ENCODE assay signal across 25 cellular contexts in genomic region chr2:163633296-163633695, GRCh38.
DNase-seq lines count a peak whose midpoint lies in the region; ATAC-seq, FAIRE-seq and TF ChIP-seq lines count a peak whose summit lies in the region.
"Had no signal": no experiment of that assay in that cellular context is flagged by ENCODE, and none has a peak within 500 bp of the region (broad histone marks: within the 10 kb centered on the region; RNA-seq: fewer than 3 reads in every experiment).

No MANE protein-coding gene starts in this region.

- H3K9ac ChIP-seq in trophoblast cell (ENCODE audit: low read length), result no peak overlapping the region
- H3K9ac ChIP-seq: BLaER1 treated with 17β-estradiol and CSF1 and Interleukin-3, amounts not matched to agents 10 nM and 100 nM had no signal

- H4K91ac ChIP-seq in trophoblast cell (ENCODE audit: low read depth, low read length), result no peak overlapping the region

- H3K4me2 ChIP-seq in trophoblast cell (ENCODE audit: low read length), result no peak overlapping the region
- H3K4me2 ChIP-seq: A549; BLaER1 treated with 17β-estradiol and CSF1 and Interleukin-3, amounts not matched to agents 10 nM and 100 nM had no signal

- intact Hi-C loops in Calu3 (cut with micrococcal nuclease; ENCODE audit: unreplicated experiment), result no loop called here

- no peak overlapping the region for H3K27ac ChIP-seq in trophoblast cell (ENCODE audit: low read depth, low read length)
- H3K27ac ChIP-seq: 22Rv1; A549; BLaER1 treated with 17β-estradiol and CSF1 and Interleukin-3, amounts not matched to agents 10 nM and 100 nM had no signal

- H3K18ac ChIP-seq in trophoblast cell (ENCODE audit: low read length), result no peak overlapping the region

- H3K4me3 ChIP-seq in bronchial epithelial cell (ENCODE audit: low read depth, low read length), result no peak overlapping the region
- H3K4me3 ChIP-seq in trophoblast cell (ENCODE audit: low read depth, low read length), result no peak overlapping the region
- H3K4me3 ChIP-seq: A549; BLaER1 treated with 17β-estradiol and CSF1 and Interleukin-3, amounts not matched to agents 10 nM and 100 nM had no signal

- no peak for FAIRE-seq in bronchial epithelial cell (lab: Jason Lieb, UNC)
- FAIRE-seq: A549, G401.6, GM12891, GM19239 had no signal

- H3K36me3 ChIP-seq in bronchial epithelial cell (ENCODE audit: control insufficient read depth, insufficient read depth, low read length) (no peaks in the 10 kb centered on the region), trophoblast cell (ENCODE audit: control insufficient read depth in 1 of 2, insufficient read depth in 2 of 2, low read length in 2 of 2) (no peaks in the 10 kb centered on the region)
- H3K36me3 ChIP-seq: BLaER1 treated with 17β-estradiol and CSF1 and Interleukin-3, amounts not matched to agents 10 nM and 100 nM had no signal

- no peak overlapping the region for H4K8ac ChIP-seq in trophoblast cell (ENCODE audit: low read depth, low read length)

- H3K27ac Mint-ChIP-seq in Calu3 (ENCODE audit: unreplicated experiment), result no peak overlapping the region
- H3K27ac Mint-ChIP-seq: B cell; CD4-positive, alpha-beta T cell; CD8-positive, alpha-beta T cell had no signal

- no peak overlapping the region for H3K4me3 Mint-ChIP-seq in Calu3 (ENCODE audit: low read depth, unreplicated experiment)
- H3K4me3 Mint-ChIP-seq: B cell; CD4-positive, alpha-beta T cell; CD8-positive, alpha-beta T cell had no signal

- H3K27me3 ChIP-seq in bronchial epithelial cell (ENCODE audit: control insufficient read depth, insufficient read depth, low read length) (no peaks in the 10 kb centered on the region), trophoblast cell (ENCODE audit: insufficient read depth, low read length) (no peaks in the 10 kb centered on the region)
- H3K27me3 ChIP-seq: BLaER1 treated with 17β-estradiol and CSF1 and Interleukin-3, amounts not matched to agents 10 nM and 100 nM had no signal

- peaks cover 2% of the 10 kb centered on the region for H3K79me1 ChIP-seq in trophoblast cell (ENCODE audit: low read length)

- H3K4me1 Mint-ChIP-seq in Calu3 (ENCODE audit: low read depth, unreplicated experiment), result no peaks in the 10 kb centered on the region
- H3K4me1 Mint-ChIP-seq: B cell had no signal

- CTCF ChIA-PET in Calu3 (lab: Charles Lee), result no interaction called here

- DNase-seq in ELF-1 (ENCODE audit: low read depth, low spot score) (peak; percentile 31), bronchial epithelial cell (ENCODE audit: low read depth) (peak; percentile 29), trophoblast cell (peak; percentile 24 to 66), Calu3 (no peak), NCI-H2029 treated with DMSO at 0.1 percent for 48 hours (lab: John Stamatoyannopoulos, UW) (no peak), dedifferentiated amniotic fluid mesenchymal stem cell (ENCODE audit: extremely low spot score) (no peak)
- DNase-seq: AML-193; Caco-2; CD4-positive, alpha-beta T cell; CD8-positive, alpha-beta T cell; DMS 273 treated with DMSO at 0.1 percent for 48 hours; DMS153; DMS53; DMS79; DND-41; EL; GF-D8 had no signal

- H2BK5ac ChIP-seq in trophoblast cell (ENCODE audit: low read depth, low read length, poor library complexity), result no peak overlapping the region

- no TSS peak for BruUV-seq in Calu3 (replicated peaks; lab: Mats Ljungman, UMichigan)

- no peak for TF ChIP-seq CTCF in bronchial epithelial cell (IDR thresholded peaks at IDR 0.05; ENCODE audit: insufficient read depth, low read length, severe bottlenecking)
- no peak for TF ChIP-seq CTCF in Calu3 (IDR thresholded peaks at IDR 0.05; ENCODE audit: unreplicated experiment)

- H4K12ac ChIP-seq in trophoblast cell (ENCODE audit: low read depth, low read length), result no peak overlapping the region

- no peak overlapping the region for H3K23ac ChIP-seq in trophoblast cell (ENCODE audit: low read length)

- no peak overlapping the region for H2BK120ac ChIP-seq in trophoblast cell (ENCODE audit: insufficient read depth, low read length, poor library complexity)

- peaks cover 6% of the 10 kb centered on the region in 2 experiments for H3K4me1 ChIP-seq in trophoblast cell (ENCODE audit: control insufficient read depth in 1 of 2, insufficient read depth in 2 of 2, low read length in 2 of 2)
- H3K4me1 ChIP-seq: A549; BLaER1 treated with 17β-estradiol and CSF1 and Interleukin-3, amounts not matched to agents 10 nM and 100 nM had no signal

- H3K9me3 ChIP-seq in trophoblast cell (ENCODE audit: insufficient read depth, low read depth, low read length), result no peaks in the 10 kb centered on the region
- H3K9me3 ChIP-seq: A549; BLaER1 treated with 17β-estradiol and CSF1 and Interleukin-3, amounts not matched to agents 10 nM and 100 nM; Caco-2 had no signal

- WGBS in trophoblast cell (ENCODE audit: extremely low coverage, insufficient coverage, insufficient read length), result no CpG with 5 or more reads among the region's 6 CpGs

- H3K4ac ChIP-seq in trophoblast cell (ENCODE audit: low read depth, low read length), result no peak overlapping the region

- H2AFZ ChIP-seq in trophoblast cell (ENCODE audit: insufficient read depth, low read length, poor library complexity), result no peak overlapping the region

- no peak overlapping the region for H2AK5ac ChIP-seq in trophoblast cell (ENCODE audit: low read length)

- no peaks in the 10 kb centered on the region for H3K9me3 Mint-ChIP-seq in Calu3 (ENCODE audit: low read depth, unreplicated experiment)

- no peak overlapping the region for H2BK12ac ChIP-seq in trophoblast cell (ENCODE audit: low read length)

- H3K36me3 Mint-ChIP-seq in Calu3 (ENCODE audit: insufficient read depth, unreplicated experiment), result no peaks in the 10 kb centered on the region
- H3K36me3 Mint-ChIP-seq: CD8-positive, alpha-beta T cell had no signal

- H3K27me3 Mint-ChIP-seq in Calu3 (ENCODE audit: unreplicated experiment), result no peaks in the 10 kb centered on the region
- H3K27me3 Mint-ChIP-seq: B cell; CD4-positive, alpha-beta T cell had no signal

- peaks cover 3% of the 10 kb centered on the region for H3K79me2 ChIP-seq in trophoblast cell (ENCODE audit: control insufficient read depth, insufficient read depth, low read length, poor library complexity)

- no peak overlapping the region for H3K14ac ChIP-seq in trophoblast cell (ENCODE audit: low read length)

- peak; percentile 74 for ATAC-seq in esophagus mucosa
- ATAC-seq: A549; CD8-positive, alpha-beta T cell had no signal

Comparison
In these comparisons a context has a peak if more than half of its experiments do, and no peak if none do; other contexts are left out.
1. DNase-seq: peak in ELF-1 (single experiment), bronchial epithelial cell (single experiment) and trophoblast cell (2 of 2); none in Calu3 (single experiment), NCI-H2029 treated with DMSO at 0.1 percent for 48 hours (single experiment) and dedifferentiated amniotic fluid mesenchymal stem cell (single experiment).